Comparison of ENCODE assay signal across 8 cellular contexts in genomic region chr22:46250035-46250782, GRCh38. TPM values are rescaled to one million over a fixed set of nuclear protein-coding genes. Genes with fewer than 3 reads are reported as not detected.
DNase-seq lines count a peak whose midpoint lies in the region; ATAC-seq and TF ChIP-seq lines count a peak whose summit lies in the region.

TSS of gene CDPF1 (minus strand) at chr22:46250293. CDS start at chr22:46248284, 2,009 bp downstream.

- H3K9me3 Mint-ChIP-seq in activated naive CD8-positive, alpha-beta T cell treated with anti-CD3 and anti-CD28 coated beads, Interleukin-2, amount 10 ng/mL, durations not matched to agents 7 days and 5 days, result no peaks in the 10 kb centered on the region

- no peaks in the 10 kb centered on the region for H3F3A ChIP-seq in MM.1S (ENCODE audit: insufficient read depth, low read length)

- peak in 1 of 2 donors; percentile 82 for TF ChIP-seq EP300 in tibial nerve (IDR thresholded peaks at IDR 0.05)

- H3K9ac ChIP-seq in MM.1S (ENCODE audit: low read length), result peak within 1 kb of the TSS; percentile 83
- H3K9ac ChIP-seq in parathyroid adenoma, result peak within 1 kb of the TSS; percentile 72

- H3K27me3 ChIP-seq in MM.1S (replicated peaks; ENCODE audit: insufficient read depth, low read length), result no peaks in the 10 kb centered on the region
- no peaks in the 10 kb centered on the region for H3K27me3 ChIP-seq in parathyroid adenoma (ENCODE audit: control insufficient read depth, insufficient read depth, low read length)
- H3K27me3 ChIP-seq in tibial nerve, result no peaks in the 10 kb centered on the region

- POLR2A ChIA-PET in activated naive CD8-positive, alpha-beta T cell treated with anti-CD3 and anti-CD28 coated beads, Interleukin-2, amount 10 ng/mL, durations not matched to agents 7 days and 5 days (lab: Charles Lee), result interaction anchor here (0.7 to 1.5 kb wide), 12 partner anchors 10 to 101 kb away, joined by 3 to 12 read pairs (median 6); partner anchors contain the start of genes GTSE1, TRMU and TTC38

- 0% methylated on average over 10 to 89 of the region's 89 CpGs for WGBS in tibial nerve, 2 donors

- peak; percentile 88 for TF ChIP-seq POLR2A in tibial nerve (IDR thresholded peaks at IDR 0.05)

- H3K4me1 Mint-ChIP-seq in activated naive CD8-positive, alpha-beta T cell treated with anti-CD3 and anti-CD28 coated beads, Interleukin-2, amount 10 ng/mL, durations not matched to agents 7 days and 5 days, result peaks cover 21% of the 10 kb centered on the region

- intact Hi-C loops in Right ventricle myocardium superior (cut with DNase I), result no loop called here

- H3K4me1 ChIP-seq in MM.1S (ENCODE audit: low read length) (0 out of 2 replicates have a peak, but pooled peaks cover 4% of the 10 kb centered on the region), parathyroid adenoma (no peaks in the 10 kb centered on the region), tibial nerve (peaks cover 0 to 46% (median 22%) of the 10 kb centered on the region in 4 donors)

- H3K4me3 ChIP-seq in GM08714 (ENCODE audit: low read length) (peak within 1 kb of the TSS; percentile 71), MM.1S (ENCODE audit: low read length) (peak within 1 kb of the TSS; percentile 88), parathyroid adenoma (ENCODE audit: low read depth, low read length) (peak within 1 kb of the TSS; percentile 85), tibial nerve (peak within 1 kb of the TSS; percentile 73 to 95 (median 90))

- H3K4me2 ChIP-seq in MM.1S (ENCODE audit: low read depth, low read length) (peak within 1 kb of the TSS; percentile 78), parathyroid adenoma (ENCODE audit: low read length) (peak within 1 kb of the TSS; percentile 99)

- TF ChIP-seq CTCF in MM.1S (IDR thresholded peaks at IDR 0.05; ENCODE audit: low read length), result no peak; the same call in 1 of the 2 replicates
- no peak for TF ChIP-seq CTCF in parathyroid adenoma (IDR thresholded peaks at IDR 0.05)
- TF ChIP-seq CTCF in tibial nerve (IDR thresholded peaks at IDR 0.05), result peak in 1 of 5 experiments; percentile 29

- H2AFZ ChIP-seq in MM.1S (ENCODE audit: low read length) (peak within 1 kb of the TSS; percentile 87), parathyroid adenoma (peak within 1 kb of the TSS; percentile 88)

- peak within 1 kb of the TSS; percentile 85 for H3K4me3 Mint-ChIP-seq in activated naive CD8-positive, alpha-beta T cell treated with anti-CD3 and anti-CD28 coated beads, Interleukin-2, amount 10 ng/mL, durations not matched to agents 7 days and 5 days

- no peaks in the 10 kb centered on the region for H3K9me2 ChIP-seq in MM.1S (replicated peaks; ENCODE audit: insufficient read depth, low read length)

- DNase-seq in HCEC 1CT, result peak; percentile 77
- peak; percentile 92 for DNase-seq in MM.1S
- peak; percentile 85 for DNase-seq in SKM-1 treated with dmso at 0.1 percent for 144 hours (lab: John Stamatoyannopoulos, UW; ENCODE audit: unreplicated experiment)
- peak; percentile 93 for DNase-seq in activated naive CD8-positive, alpha-beta T cell treated with anti-CD3 and anti-CD28 coated beads, Interleukin-2, amount 10 ng/mL, durations not matched to agents 7 days and 5 days
- peak; percentile 96 for DNase-seq in Right ventricle myocardium superior
- peak; percentile 79 to 80 for DNase-seq in tibial nerve (ENCODE audit: low spot score in 2 of 2)

- H3K36me3 ChIP-seq in MM.1S (replicated peaks; ENCODE audit: insufficient read depth, low read length) (no peaks in the 10 kb centered on the region), parathyroid adenoma (ENCODE audit: control insufficient read depth, insufficient read depth, low read length) (no peaks in the 10 kb centered on the region), tibial nerve (peaks cover 0 to 3% (median 0%) of the 10 kb centered on the region in 3 donors)

- H3K27ac ChIP-seq in MM.1S (ENCODE audit: low read length) (peak within 1 kb of the TSS; percentile 69; the same call in 1 of the 2 replicates), parathyroid adenoma (peak within 1 kb of the TSS; percentile 63), tibial nerve (peak within 1 kb of the TSS; percentile 66 to 94 (median 90))

- ATAC-seq in activated naive CD8-positive, alpha-beta T cell treated with anti-CD3 and anti-CD28 coated beads, Interleukin-2, amount 10 ng/mL, durations not matched to agents 7 days and 5 days (ENCODE audit: low read depth), result peak; percentile 92
- peak; percentile 96 for ATAC-seq in Right ventricle myocardium superior (ENCODE audit: poor library complexity)

- H3K27ac Mint-ChIP-seq in activated naive CD8-positive, alpha-beta T cell treated with anti-CD3 and anti-CD28 coated beads, Interleukin-2, amount 10 ng/mL, durations not matched to agents 7 days and 5 days, result peak within 1 kb of the TSS; percentile 86

- no peaks in the 10 kb centered on the region for H3K27me3 Mint-ChIP-seq in activated naive CD8-positive, alpha-beta T cell treated with anti-CD3 and anti-CD28 coated beads, Interleukin-2, amount 10 ng/mL, durations not matched to agents 7 days and 5 days

- no peaks in the 10 kb centered on the region for H3K36me3 Mint-ChIP-seq in activated naive CD8-positive, alpha-beta T cell treated with anti-CD3 and anti-CD28 coated beads, Interleukin-2, amount 10 ng/mL, durations not matched to agents 7 days and 5 days

- H3K79me2 ChIP-seq in MM.1S (ENCODE audit: low read length) (0 out of 2 replicates have a peak, but pooled peaks cover 3% of the 10 kb centered on the region), parathyroid adenoma (no peaks in the 10 kb centered on the region)

- H3K9me3 ChIP-seq in MM.1S (replicated peaks; ENCODE audit: insufficient read depth, low read length), result no peaks in the 10 kb centered on the region
- no peaks in the 10 kb centered on the region for H3K9me3 ChIP-seq in parathyroid adenoma (ENCODE audit: control insufficient read depth, low read length)
- H3K9me3 ChIP-seq in tibial nerve, result no peaks in the 10 kb centered on the region

- H4K20me1 ChIP-seq in MM.1S (ENCODE audit: insufficient read depth, low read length), result no peaks in the 10 kb centered on the region

RNA-seq across cellular contexts. Expression of gene CDPF1, which starts in this region (rescaled TPM):
- 10 to 100 TPM; 11.2 to 13.6 TPM for total RNA-seq in activated naive CD8-positive, alpha-beta T cell treated with anti-CD3 and anti-CD28 coated beads, Interleukin-2, amount 10 ng/mL, durations not matched to agents 7 days and 5 days
- total RNA-seq in Right ventricle myocardium superior (5.4 TPM), tibial nerve (10 to 100 TPM in 3 of 4 donors, 1 to 10 TPM in 1; 7.5 to 22.5 (median 17.4) TPM)

Comparison
In these comparisons a context has a peak if more than half of its experiments do, and no peak if none do; other contexts are left out.
1. Peak in every context shown above with its lines: DNase-seq, ATAC-seq, H3K4me3 ChIP-seq and H3K27ac ChIP-seq.